Comparison of ENCODE assay signal across 20 cellular contexts in genomic region chr10:119500796-119501195, GRCh38. TPM values are rescaled to one million over a fixed set of nuclear protein-coding genes. Genes with fewer than 3 reads are reported as not detected.
DNase-seq lines count a peak whose midpoint lies in the region; ATAC-seq, FAIRE-seq and TF ChIP-seq lines count a peak whose summit lies in the region.
"Had no signal": no experiment of that assay in that cellular context is flagged by ENCODE, and none has a peak within 500 bp of the region (broad histone marks: within the 10 kb centered on the region; RNA-seq: fewer than 3 reads in every experiment).

No MANE protein-coding gene starts in this region.

- dilution Hi-C loops in IMR-90 (cut with HindIII; ENCODE audit: low sequenced_read_pairs, unreplicated experiment), result no loop called here

- no peaks in the 10 kb centered on the region for H4K20me1 ChIP-seq in IMR-90 (ENCODE audit: insufficient read depth, low read length)

- peaks cover 22% of the 10 kb centered on the region for H3K9me1 ChIP-seq in IMR-90 (ENCODE audit: insufficient read depth, low read length)

- no peak overlapping the region for H3K18ac ChIP-seq in IMR-90 (ENCODE audit: low read depth, low read length)

- no peak overlapping the region for H4K91ac ChIP-seq in IMR-90 (ENCODE audit: insufficient read depth, low read depth, low read length)

- H3K4me1 Mint-ChIP-seq in activated CD4-positive, alpha-beta T cell treated with anti-CD3 and anti-CD28 coated beads for 36 hours, result peaks cover 98% of the 10 kb centered on the region
- peaks cover 96% of the 10 kb centered on the region for H3K4me1 Mint-ChIP-seq in activated naive CD8-positive, alpha-beta T cell (ENCODE audit: low read depth)
- H3K4me1 Mint-ChIP-seq in natural killer cell, result peaks cover 23 to 44% of the 10 kb centered on the region in 2 donors

- no peak for TF ChIP-seq RAD21 in IMR-90 (IDR thresholded peaks at IDR 0.05; ENCODE audit: low read length)

- CTCF ChIA-PET in activated CD4-positive, alpha-beta T cell treated with anti-CD3 and anti-CD28 coated beads for 36 hours (lab: Charles Lee), result interaction anchor here (1.2 to 2.6 kb wide), 9 partner anchors 10 to 302 kb away, joined by 3 to 12 read pairs (median 5); partner anchors contain the start of gene RGS10
- CTCF ChIA-PET in IMR-90 (lab: Yijun Ruan, JAX), result no interaction called here

- H3K56ac ChIP-seq in IMR-90 (ENCODE audit: extremely low read depth, insufficient read depth, low read length), result no peak overlapping the region

- H2AK5ac ChIP-seq in IMR-90 (ENCODE audit: low read depth, low read length), result no peak overlapping the region

- H3K27ac Mint-ChIP-seq in activated CD4-positive, alpha-beta T cell treated with anti-CD3 and anti-CD28 coated beads for 36 hours, result peak overlapping the region; percentile 87
- peak overlapping the region; percentile 100 for H3K27ac Mint-ChIP-seq in activated naive CD8-positive, alpha-beta T cell
- peak overlapping the region in 1 of 2 donors; percentile 53 for H3K27ac Mint-ChIP-seq in natural killer cell

- no peak for DNase-seq in activated CD4-positive, alpha-beta T cell treated with anti-CD3 and anti-CD28 coated beads for 36 hours
- DNase-seq in activated CD4-positive, alpha-beta T cell treated with anti-CD3 and anti-CD28 coated beads, Interleukin-2, amount 50 U/mL, for 48 hours, result no peak
- no peak for DNase-seq in IMR-90
- DNase-seq in natural killer cell, result no peak
- no peak for DNase-seq in ascending aorta (ENCODE audit: low spot score in 2 of 2)
- DNase-seq in NK-92 treated with Interleukin-12 subunit alpha and Interleukin-12 subunit beta, amount 100 ng/mL, for 24 hours (lab: John Stamatoyannopoulos, UW), result no peak
- DNase-seq in H54 (ENCODE audit: insufficient read length, low spot score), result no peak
- DNase-seq: activated CD4-positive, alpha-beta T cell treated with anti-CD3 and anti-CD28 coated beads for 4 hours; Calu3; dermis blood vessel endothelial cell; EL; left ventricle myocardium superior; NCI-H1417 treated with DMSO at 0.1 percent for 48 hours; NCI-H526 treated with DMSO at 0.1 percent for 48 hours; stimulated activated CD8-positive, alpha-beta memory T cell treated with anti-CD3 and anti-CD28 coated beads, Interleukin-4, amount 100 ng/mL, for 48 hours had no signal

- FAIRE-seq in H54 (lab: Jason Lieb, UNC), result no peak
- FAIRE-seq: GM18507 had no signal

- no peak overlapping the region; the same call in 1 of the 2 replicates for H3K4ac ChIP-seq in IMR-90 (ENCODE audit: low read depth, low read length)

- peaks cover 2 to 27% of the 10 kb centered on the region in 2 experiments; a peak in 2 of 4 replicates for H3K79me1 ChIP-seq in IMR-90 (ENCODE audit: low read depth in 1 of 2, low read length in 2 of 2)

- no peak overlapping the region for H3K4me3 ChIP-seq in IMR-90 (ENCODE audit: insufficient read depth, low read depth, low read length)
- no peak overlapping the region for H3K4me3 ChIP-seq in ascending aorta
- H3K4me3 ChIP-seq: suprapubic skin had no signal

- no peak overlapping the region for H3K9ac ChIP-seq in IMR-90 (ENCODE audit: low read depth, low read length)

- in situ Hi-C loops in IMR-90 (cut with MboI; ENCODE audit: low sequenced_read_pairs), result no loop called here

- TF ChIP-seq POLR2A in IMR-90 (IDR thresholded peaks at IDR 0.05; ENCODE audit: low read depth, low read length) (no peak), H54 (IDR thresholded peaks at IDR 0.05; ENCODE audit: low read depth, low read length) (no peak)

- H3K4me1 ChIP-seq in IMR-90 (ENCODE audit: control insufficient read depth, insufficient read depth, low read length) (peaks cover 5% of the 10 kb centered on the region), ascending aorta (no peaks in the 10 kb centered on the region)

- no peak overlapping the region for H3K4me3 Mint-ChIP-seq in activated CD4-positive, alpha-beta T cell treated with anti-CD3 and anti-CD28 coated beads for 36 hours
- peak overlapping the region; percentile 83 for H3K4me3 Mint-ChIP-seq in activated naive CD8-positive, alpha-beta T cell
- H3K4me3 Mint-ChIP-seq in natural killer cell, result peak overlapping the region; percentile 31

- no peaks in the 10 kb centered on the region for H3K27me3 Mint-ChIP-seq in activated CD4-positive, alpha-beta T cell treated with anti-CD3 and anti-CD28 coated beads for 36 hours
- no peaks in the 10 kb centered on the region for H3K27me3 Mint-ChIP-seq in activated naive CD8-positive, alpha-beta T cell
- no peaks in the 10 kb centered on the region for H3K27me3 Mint-ChIP-seq in natural killer cell (ENCODE audit: low read depth in 2 of 2)

- TF ChIP-seq CTCF in IMR-90 (conservative IDR thresholded peaks at IDR 0.05; ENCODE audit: low read depth, low read length) (no peak), natural killer cell (IDR thresholded peaks at IDR 0.05) (no peak), ascending aorta (IDR thresholded peaks at IDR 0.05) (no peak)

- H2AK9ac ChIP-seq in IMR-90 (replicated peaks; ENCODE audit: low read depth, low read length, poor library complexity), result peak overlapping the region; percentile 35

- no peaks in the 10 kb centered on the region for H3K9me3 Mint-ChIP-seq in activated CD4-positive, alpha-beta T cell treated with anti-CD3 and anti-CD28 coated beads for 36 hours (ENCODE audit: low read depth)
- no peaks in the 10 kb centered on the region for H3K9me3 Mint-ChIP-seq in activated naive CD8-positive, alpha-beta T cell (ENCODE audit: low read depth)
- no peaks in the 10 kb centered on the region for H3K9me3 Mint-ChIP-seq in natural killer cell

- no peak for ATAC-seq in activated CD4-positive, alpha-beta T cell treated with anti-CD3 and anti-CD28 coated beads for 36 hours
- ATAC-seq in IMR-90 (ENCODE audit: low read depth) (no peak), natural killer cell (no peak)
- ATAC-seq: left ventricle myocardium superior had no signal

- 93% methylated on average over 2 of the region's 6 CpGs; no CpG with 5 or more reads in 1 of the 2 experiments for WGBS in IMR-90 (ENCODE audit: extremely low coverage in 2 of 2, insufficient read length in 1 of 2), 2 experiments

- no peak overlapping the region for H3K27ac ChIP-seq in IMR-90 (ENCODE audit: insufficient read depth, low read length)
- no peak overlapping the region for H3K27ac ChIP-seq in ascending aorta
- H3K27ac ChIP-seq: HL-60, neutrophil, suprapubic skin had no signal

- H4K8ac ChIP-seq in IMR-90 (ENCODE audit: low read depth in 2 of 2, low read length in 2 of 2), result no peak overlapping the region

- H3K36me3 ChIP-seq in IMR-90 (ENCODE audit: control insufficient read depth, insufficient read depth, low read length) (peaks cover 36% of the 10 kb centered on the region), ascending aorta (no peaks in the 10 kb centered on the region)
- H3K36me3 ChIP-seq: neutrophil, suprapubic skin had no signal

- no peak overlapping the region for H2BK15ac ChIP-seq in IMR-90 (ENCODE audit: low read depth, low read length)

- no peak overlapping the region for H2AFZ ChIP-seq in IMR-90 (replicated peaks; ENCODE audit: low read length, poor library complexity)

- H2BK5ac ChIP-seq in IMR-90 (ENCODE audit: low read depth, low read length, poor library complexity, severe bottlenecking), result no peak overlapping the region

- intact Hi-C loops in activated CD4-positive, alpha-beta T cell treated with anti-CD3 and anti-CD28 coated beads for 36 hours (cut with DNase I, micrococcal nuclease), result loop anchor here in 1 of 2 experiments (5.0 kb wide), 2 partner anchors 202 to 293 kb away; partner anchors contain the start of gene GRK5
- intact Hi-C loops in IMR-90 (cut with micrococcal nuclease) (no loop called here), natural killer cell (cut with micrococcal nuclease) (no loop called here), ascending aorta (cut with DNase I) (no loop called here)

- no peak overlapping the region; the same call in 1 of the 2 replicates for H3K23ac ChIP-seq in IMR-90 (ENCODE audit: low read depth, low read length)

- H4K5ac ChIP-seq in IMR-90 (ENCODE audit: low read depth, low read length), result no peak overlapping the region

- H3K4me2 ChIP-seq in IMR-90 (ENCODE audit: low read depth, low read length), result no peak overlapping the region

- no peak overlapping the region for H3K14ac ChIP-seq in IMR-90 (replicated peaks; ENCODE audit: low read depth, low read length)

- no peak overlapping the region for H2BK20ac ChIP-seq in IMR-90 (ENCODE audit: low read depth, low read length)

- H3K9me3 ChIP-seq in IMR-90 (ENCODE audit: control insufficient read depth, insufficient read depth, low read length), result no peaks in the 10 kb centered on the region
- no peaks in the 10 kb centered on the region for H3K9me3 ChIP-seq in ascending aorta
- H3K9me3 ChIP-seq: neutrophil, suprapubic skin had no signal

- H3K27me3 ChIP-seq in IMR-90 (ENCODE audit: control insufficient read depth, insufficient read depth, low read length) (no peaks in the 10 kb centered on the region), ascending aorta (no peaks in the 10 kb centered on the region)
- H3K27me3 ChIP-seq: neutrophil, suprapubic skin had no signal

- POLR2A ChIA-PET in activated CD4-positive, alpha-beta T cell treated with anti-CD3 and anti-CD28 coated beads for 36 hours (lab: Charles Lee), result interaction anchor here (0.5 to 1.6 kb wide), 4 partner anchors 34 to 42 kb away, joined by 4 to 5 read pairs (median 4); partner anchors contain the start of gene RGS10
- POLR2A ChIA-PET in IMR-90 (lab: Charles Lee; ENCODE audit: unreplicated experiment), result no interaction called here

- H2BK120ac ChIP-seq in IMR-90 (ENCODE audit: low read depth, low read length), result no peak overlapping the region

- peaks cover 69% of the 10 kb centered on the region for H3K36me3 Mint-ChIP-seq in activated CD4-positive, alpha-beta T cell treated with anti-CD3 and anti-CD28 coated beads for 36 hours (ENCODE audit: low read depth)
- H3K36me3 Mint-ChIP-seq in activated naive CD8-positive, alpha-beta T cell, result peaks cover 27% of the 10 kb centered on the region
- no peaks in the 10 kb centered on the region for H3K36me3 Mint-ChIP-seq in natural killer cell

- BruUV-seq in IMR-90 (replicated peaks; lab: Mats Ljungman, UMichigan), result no TSS peak

TF ChIP-seq in IMR-90, 13 proteins besides CTCF, POLR2A, EP300 and RAD21 (continues in another document):
- TF ChIP-seq MAZ (IDR thresholded peaks at IDR 0.05; ENCODE audit: borderline replicate concordance, low read depth, low read length) (no peak), MAFK (IDR thresholded peaks at IDR 0.05; ENCODE audit: low read depth, low read length) (no peak), BHLHE40 (IDR thresholded peaks at IDR 0.05; ENCODE audit: low read depth, low read length) (no peak), NFE2L2 (IDR thresholded peaks at IDR 0.05; ENCODE audit: low read depth, low read length) (no peak)

RNA-seq across cellular contexts. Expression of gene RGS10, which starts 41.7 kb away (rescaled TPM):
- total RNA-seq in activated CD4-positive, alpha-beta T cell treated with anti-CD3 and anti-CD28 coated beads for 36 hours, result 100 to 1,000 TPM; 186 to 191 TPM
- total RNA-seq in IMR-90 (2012; rRNA removed) (35.3 and 55.5 TPM in 2 replicates), natural killer cell (10 to 100 TPM; 13.5 to 25.7 (median 21.4) TPM), ascending aorta (42.9 TPM)
- 77.0 and 89.7 TPM in 2 replicates for polyA plus RNA-seq in IMR-90 (2012; rRNA removed)
- 29.0 and 54.5 TPM in 2 replicates for polyA plus RNA-seq in IMR-90 (2012; cell fraction: cytosol; rRNA removed)
- 9.4 and 39.2 TPM in 2 replicates for polyA plus RNA-seq in IMR-90 (2012; cell fraction: nucleus; rRNA removed; ENCODE audit: low replicate concordance)
